In the genomic region with DNA sequence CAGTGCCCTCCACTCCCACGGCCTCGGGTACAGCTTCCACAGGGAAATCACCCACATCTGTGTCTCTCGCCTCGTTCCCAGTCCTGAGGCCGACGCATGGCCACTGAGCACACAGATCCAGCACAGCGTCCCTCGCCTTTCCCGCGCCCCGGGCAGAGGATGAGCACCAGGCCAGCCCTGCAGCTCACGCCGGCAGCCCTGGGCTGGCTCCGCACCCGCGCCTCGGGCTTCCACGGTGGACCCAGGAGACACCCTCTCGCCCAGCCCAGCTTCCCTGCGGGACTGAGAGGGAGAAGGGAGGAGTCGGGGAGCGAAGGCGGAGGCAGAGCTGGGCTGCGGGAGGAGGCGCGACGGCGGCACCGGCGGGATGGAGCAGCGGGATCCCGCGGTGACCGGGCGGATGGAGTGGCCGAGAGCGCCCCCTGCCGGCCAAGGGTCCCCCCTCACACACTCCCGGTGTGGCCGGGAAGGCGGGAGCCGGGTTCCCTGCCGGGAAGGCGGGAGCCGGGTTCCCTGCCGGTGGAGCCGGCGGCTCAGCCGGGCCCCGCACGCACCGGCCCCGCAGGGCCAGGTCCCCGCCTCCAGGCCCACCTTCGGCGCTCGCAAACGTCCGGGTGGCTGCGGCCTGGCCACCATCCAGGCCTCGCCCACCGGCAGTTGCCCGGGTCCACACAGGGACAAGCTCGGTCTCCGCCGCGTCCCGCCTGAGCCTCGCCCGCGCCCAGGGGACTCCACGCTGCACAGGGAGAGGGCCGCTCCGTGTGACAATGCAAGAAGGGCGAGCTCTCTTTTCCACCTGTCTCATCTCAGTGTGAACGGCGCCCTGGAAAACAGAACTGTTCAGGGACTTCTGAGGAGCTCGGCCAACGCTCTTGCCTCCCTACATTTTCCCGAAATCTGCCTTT, we compare ENCODE assay signal across 8 cellular contexts.
DNase-seq lines count a peak whose midpoint lies in the region; ATAC-seq and TF ChIP-seq lines count a peak whose summit lies in the region.

No MANE protein-coding gene starts in this region.

- H3K79me2 ChIP-seq in DOHH2 (ENCODE audit: control insufficient read depth, low read length) (no peaks in the 10 kb centered on the region), KMS-11 (ENCODE audit: insufficient read depth, low read depth) (no peaks in the 10 kb centered on the region), SK-N-SH (ENCODE audit: insufficient read depth) (no peaks in the 10 kb centered on the region)

- ATAC-seq in GM21825 (IDR thresholded peaks at IDR 0.05; ENCODE audit: unreplicated experiment) (peak; percentile 79), Right ventricle myocardium superior (ENCODE audit: poor library complexity) (peak; percentile 98)

- peak overlapping the region; percentile 61 for H3K4me3 ChIP-seq in DOHH2 (ENCODE audit: low read length)
- H3K4me3 ChIP-seq in KMS-11 (IDR thresholded peaks at IDR 0.05; ENCODE audit: insufficient read depth, low read depth, low read length) = peak overlapping the region; percentile 66
- peak overlapping the region; percentile 56 to 67 for H3K4me3 ChIP-seq in SK-N-SH (ENCODE audit: low read depth in 2 of 2, low read length in 1 of 2)
- H3K4me3 ChIP-seq in ovary = peak overlapping the region; percentile 49
- peak overlapping the region; percentile 37 to 63 (median 58) for H3K4me3 ChIP-seq in tibial nerve

- CTCF ChIA-PET in SK-N-SH (lab: Yijun Ruan, JAX) = interaction anchor here (0.6 to 16.7 kb wide), 168 partner anchors 10 to 1140 kb away, joined by 3 to 1068 read pairs (median 7); partner anchors contain the start of genes EGFR and SEC61G

- H3K27me3 ChIP-seq in DOHH2 (ENCODE audit: control insufficient read depth, low read length) (peaks cover 33% of the 10 kb centered on the region), KMS-11 (ENCODE audit: insufficient read depth, low read depth) (no peaks in the 10 kb centered on the region), SK-N-SH (ENCODE audit: insufficient read depth) (no peaks in the 10 kb centered on the region), ovary (no peaks in the 10 kb centered on the region), tibial nerve (peaks cover 0 to 37% of the 10 kb centered on the region in 2 donors)

- H3K4me2 ChIP-seq in DOHH2 (ENCODE audit: low read length) (peak overlapping the region; percentile 75), KMS-11 (peak overlapping the region; percentile 83), SK-N-SH (peak overlapping the region; percentile 84)

- peak; percentile 100 for DNase-seq in SK-N-SH
- DNase-seq in activated naive CD8-positive, alpha-beta T cell treated with anti-CD3 and anti-CD28 coated beads for 36 hours = peak; percentile 62
- peak; percentile 90 for DNase-seq in Right ventricle myocardium superior
- DNase-seq in ovary = peak; percentile 83 to 94 (median 92)
- peak; percentile 78 to 84 for DNase-seq in tibial nerve (ENCODE audit: low spot score in 2 of 2)

- H3K27me3 Mint-ChIP-seq in activated naive CD8-positive, alpha-beta T cell treated with anti-CD3 and anti-CD28 coated beads for 36 hours = peaks cover 68% of the 10 kb centered on the region

- H3K9me2 ChIP-seq in DOHH2 (replicated peaks; ENCODE audit: control insufficient read depth, low read length) = no peaks in the 10 kb centered on the region
- no peaks in the 10 kb centered on the region for H3K9me2 ChIP-seq in SK-N-SH

- peak overlapping the region; percentile 69 for H3K4me3 Mint-ChIP-seq in activated naive CD8-positive, alpha-beta T cell treated with anti-CD3 and anti-CD28 coated beads for 36 hours

- peaks cover 6% of the 10 kb centered on the region for H3K4me1 Mint-ChIP-seq in activated naive CD8-positive, alpha-beta T cell treated with anti-CD3 and anti-CD28 coated beads for 36 hours

- intact Hi-C loops in Right ventricle myocardium superior (cut with DNase I) (loop anchor here (2.0 to 5.0 kb wide), 2 partner anchors 468 to 480 kb away; no protein-coding TSS in a partner anchor), ovary (cut with DNase I) (loop anchor here (1.0 to 10.0 kb wide), 10 partner anchors 70 to 483 kb away; partner anchors contain the start of gene EGFR (in 2 of the 4))

- no peak overlapping the region for H3K27ac Mint-ChIP-seq in activated naive CD8-positive, alpha-beta T cell treated with anti-CD3 and anti-CD28 coated beads for 36 hours

- H3K9me3 ChIP-seq in DOHH2 (ENCODE audit: control insufficient read depth, insufficient read depth, low read length) (no peaks in the 10 kb centered on the region), SK-N-SH (no peaks in the 10 kb centered on the region), ovary (no peaks in the 10 kb centered on the region), tibial nerve (no peaks in the 10 kb centered on the region)

- H3K9me3 Mint-ChIP-seq in activated naive CD8-positive, alpha-beta T cell treated with anti-CD3 and anti-CD28 coated beads for 36 hours = no peaks in the 10 kb centered on the region

- no peaks in the 10 kb centered on the region for H3K36me3 Mint-ChIP-seq in activated naive CD8-positive, alpha-beta T cell treated with anti-CD3 and anti-CD28 coated beads for 36 hours

- TF ChIP-seq RAD21 in SK-N-SH (IDR thresholded peaks at IDR 0.05; ENCODE audit: low read length) = peak; percentile 89

- H3K4me1 ChIP-seq in DOHH2 (ENCODE audit: control insufficient read depth, low read length) (peaks cover 10% of the 10 kb centered on the region), KMS-11 (ENCODE audit: low read depth, poor library complexity, severe bottlenecking) (peaks cover 9% of the 10 kb centered on the region), SK-N-SH (ENCODE audit: control insufficient read depth in 1 of 2, insufficient read depth in 2 of 2, low read depth in 1 of 2, low read length in 1 of 2) (peaks cover 0 to 15% of the 10 kb centered on the region in 2 experiments; a peak in 1 of 4 replicates), ovary (ENCODE audit: insufficient read depth) (no peaks in the 10 kb centered on the region), tibial nerve (peaks cover 0 to 13% (median 9%) of the 10 kb centered on the region in 4 donors)

- peak overlapping the region; percentile 99 for H2AFZ ChIP-seq in KMS-11 (ENCODE audit: low read depth)
- H2AFZ ChIP-seq in SK-N-SH (ENCODE audit: low read depth) = peak overlapping the region; percentile 97

- TF ChIP-seq CTCF in DOHH2 (IDR thresholded peaks at IDR 0.05; ENCODE audit: low read depth, low read length, poor library complexity, severe bottlenecking) (peak; percentile 84), KMS-11 (conservative IDR thresholded peaks at IDR 0.05; ENCODE audit: low read depth, low read length) (peak; percentile 12), SK-N-SH (IDR thresholded peaks at IDR 0.05) (peak; percentile 86), ovary (IDR thresholded peaks at IDR 0.05) (peak; percentile 92), tibial nerve (IDR thresholded peaks at IDR 0.05) (peak; percentile 89 to 98 (median 94))

- WGBS in SK-N-SH (ENCODE audit: low lambda C conversion rate) = 4% methylated on average over 55 of the region's 80 CpGs
- WGBS in ovary, 3 donors = 0 to 1% (median 1%) methylated on average over 46 to 80 of the region's 80 CpGs
- 1 to 2% methylated on average over 36 to 49 of the region's 80 CpGs for WGBS in tibial nerve, 2 donors

- TF ChIP-seq EP300 in SK-N-SH (IDR thresholded peaks at IDR 0.05; ENCODE audit: borderline replicate concordance in 1 of 2, low read depth in 1 of 2, low read length in 1 of 2) (peak; percentile 6 to 39; a peak in 1 of 4 replicates), ovary (IDR thresholded peaks at IDR 0.05) (no peak), tibial nerve (IDR thresholded peaks at IDR 0.05) (peak in 1 of 2 donors; percentile 36)

- H3K36me3 ChIP-seq in DOHH2 (ENCODE audit: control insufficient read depth, low read length) (no peaks in the 10 kb centered on the region), KMS-11 (ENCODE audit: insufficient read depth) (no peaks in the 10 kb centered on the region), SK-N-SH (replicated peaks in 1 of 2; ENCODE audit: control insufficient read depth in 1 of 2, insufficient read depth in 2 of 2, low read length in 1 of 2) (no peaks in the 10 kb centered on the region), ovary (no peaks in the 10 kb centered on the region), tibial nerve (no peaks in the 10 kb centered on the region)

- TF ChIP-seq POLR2A in ovary (IDR thresholded peaks at IDR 0.05) = no peak
- no peak for TF ChIP-seq POLR2A in tibial nerve (IDR thresholded peaks at IDR 0.05)

- H4K20me1 ChIP-seq in DOHH2 (ENCODE audit: control insufficient read depth, insufficient read depth, low read depth, low read length) (no peaks in the 10 kb centered on the region), KMS-11 (ENCODE audit: insufficient read depth) (no peaks in the 10 kb centered on the region), SK-N-SH (ENCODE audit: insufficient read depth) (no peaks in the 10 kb centered on the region)

- H3F3A ChIP-seq in DOHH2 (ENCODE audit: control insufficient read depth, insufficient read depth) (no peaks in the 10 kb centered on the region), SK-N-SH (replicated peaks; ENCODE audit: insufficient read depth) (no peaks in the 10 kb centered on the region)

- POLR2A ChIA-PET in SK-N-SH (lab: Yijun Ruan, JAX) = interaction anchor here (0.6 to 2.2 kb wide), 10 partner anchors 61 to 496 kb away, joined by 3 to 11 read pairs (median 4); partner anchors contain the start of genes EGFR and SEC61G

- H3K9ac ChIP-seq in KMS-11 (peak overlapping the region; percentile 87), SK-N-SH (peak overlapping the region; percentile 54)

- H3K27ac ChIP-seq in DOHH2 (ENCODE audit: low read depth, low read length) (no peak overlapping the region), KMS-11 (peak overlapping the region; percentile 53), SK-N-SH (ENCODE audit: low read depth in 2 of 2, low read length in 1 of 2) (peak overlapping the region; percentile 50 to 58), ovary (peak overlapping the region; percentile 53 to 64), tibial nerve (peak overlapping the region in 1 of 4 donors; percentile 75)

TF ChIP-seq in SK-N-SH, 30 proteins besides CTCF, POLR2A, EP300 and RAD21 (continues in another document):
- TF ChIP-seq NFIC (IDR thresholded peaks at IDR 0.05; ENCODE audit: borderline replicate concordance) (no peak), SMC3 (IDR thresholded peaks at IDR 0.05; ENCODE audit: low read depth, low read length) (peak; percentile 95), MEF2A (IDR thresholded peaks at IDR 0.05; ENCODE audit: borderline replicate concordance, low read depth) (no peak)

Comparison
In these comparisons a context has a peak if more than half of its experiments do, and no peak if none do; other contexts are left out.
1. CTCF ChIP-seq: peak in every context shown above with its lines; median percentile 94 in tibial nerve; 92 in ovary; 86 in SK-N-SH; 84 in DOHH2; 12 in KMS-11.